8 cellular contexts compared by ENCODE assay signal in genomic region chr16:22008215-22009142, GRCh38. TPM values are rescaled to one million over a fixed set of nuclear protein-coding genes. Genes with fewer than 3 reads are reported as not detected.
DNase-seq lines count a peak whose midpoint lies in the region; ATAC-seq and TF ChIP-seq lines count a peak whose summit lies in the region.

No MANE protein-coding gene starts in this region.

- H3K4ac ChIP-seq in mesendoderm (ENCODE audit: low read depth, low read length), result no peak overlapping the region

- H3K18ac ChIP-seq in mesendoderm (ENCODE audit: low read length), result peak overlapping the region; percentile 65

- no peak for TF ChIP-seq POLR2A in suprapubic skin (IDR thresholded peaks at IDR 0.05)

- no peak for TF ChIP-seq CTCF in DND-41 (IDR thresholded peaks at IDR 0.05; ENCODE audit: borderline replicate concordance, extremely low read depth, low read length, poor library complexity, severe bottlenecking)
- no peak for TF ChIP-seq CTCF in HFF-Myc (IDR thresholded peaks at IDR 0.05; ENCODE audit: low read depth, low read length, missing control alignments)
- no peak for TF ChIP-seq CTCF in suprapubic skin (IDR thresholded peaks at IDR 0.05)

- peak overlapping the region; percentile 80 for H2AFZ ChIP-seq in DND-41 (ENCODE audit: low read depth, low read length)

- no peak overlapping the region for H4K5ac ChIP-seq in mesendoderm (ENCODE audit: low read length)

- peaks cover 4% of the 10 kb centered on the region for H3K79me1 ChIP-seq in mesendoderm (ENCODE audit: low read length)

- WGBS in mesendoderm (ENCODE audit: extremely low coverage, insufficient coverage, low lambda C conversion rate), result no CpG with 5 or more reads among the region's 70 CpGs
- WGBS in suprapubic skin, result 2% methylated on average over 61 of the region's 70 CpGs

- H3K4me2 ChIP-seq in DND-41 (ENCODE audit: insufficient read depth, low read length), result peak overlapping the region; percentile 91
- H3K4me2 ChIP-seq in mesendoderm (ENCODE audit: low read length), result peak overlapping the region; percentile 79

- H3K4me3 ChIP-seq in DND-41 (ENCODE audit: low read depth in 1 of 2, low read length in 2 of 2), result peak overlapping the region; percentile 83 to 85
- peak overlapping the region; percentile 82 for H3K4me3 ChIP-seq in HFF-Myc (replicated peaks; ENCODE audit: low read depth, low read length)
- peak overlapping the region; percentile 87 for H3K4me3 ChIP-seq in effector memory CD4-positive, alpha-beta T cell (ENCODE audit: insufficient read depth, low read depth, low read length, poor library complexity, severe bottlenecking)
- H3K4me3 ChIP-seq in mesendoderm (ENCODE audit: low read length), result peak overlapping the region; percentile 90
- H3K4me3 ChIP-seq in suprapubic skin, result peak overlapping the region; percentile 93

- DNase-seq in DND-41 (peak; percentile 33), HFF-Myc (ENCODE audit: extremely low read depth, low read depth) (no peak), T-helper 2 cell (peak in 3 of 5 experiments; percentile 4 to 38 (median 8)), mesendoderm (no peak), suprapubic skin (ENCODE audit: low spot score in 2 of 2) (peak in 1 of 2 donors; percentile 74), NCI-H1930 (lab: John Stamatoyannopoulos, UW) (no peak)
- DNase-seq in effector memory CD4-positive, alpha-beta T cell, result peak in 1 of 3 donors; percentile 3

- H2AK5ac ChIP-seq in mesendoderm (ENCODE audit: low read length), result no peak overlapping the region

- peaks cover 11% of the 10 kb centered on the region; the same call in 1 of the 2 replicates for H4K20me1 ChIP-seq in DND-41 (ENCODE audit: insufficient read depth, low read length)

- no peak overlapping the region for H3K23ac ChIP-seq in mesendoderm (ENCODE audit: low read length)

- H4K8ac ChIP-seq in mesendoderm (ENCODE audit: low read depth, low read length), result no peak overlapping the region

- H3K27me3 ChIP-seq in DND-41 (ENCODE audit: insufficient read depth, low read length, poor library complexity) (no peaks in the 10 kb centered on the region), mesendoderm (ENCODE audit: insufficient read depth, low read length, poor library complexity) (no peaks in the 10 kb centered on the region), suprapubic skin (no peaks in the 10 kb centered on the region)
- no peaks in the 10 kb centered on the region for H3K27me3 ChIP-seq in effector memory CD4-positive, alpha-beta T cell (replicated peaks; ENCODE audit: control insufficient read depth, insufficient read depth, low read length, poor library complexity, severe bottlenecking)

- H3K9me3 ChIP-seq in DND-41 (ENCODE audit: insufficient read depth, low read length, severe bottlenecking), result no peaks in the 10 kb centered on the region
- no peaks in the 10 kb centered on the region for H3K9me3 ChIP-seq in effector memory CD4-positive, alpha-beta T cell (ENCODE audit: control insufficient read depth, low read length)
- H3K9me3 ChIP-seq in suprapubic skin, result no peaks in the 10 kb centered on the region

- no peaks in the 10 kb centered on the region; the same call in 1 of the 2 replicates for H3K36me3 ChIP-seq in DND-41 (ENCODE audit: insufficient read depth, low read length)
- H3K36me3 ChIP-seq in effector memory CD4-positive, alpha-beta T cell (ENCODE audit: control insufficient read depth, insufficient read depth, low read length), result no peaks in the 10 kb centered on the region
- H3K36me3 ChIP-seq in mesendoderm (ENCODE audit: control insufficient read depth, insufficient read depth, low read length), result no peaks in the 10 kb centered on the region
- no peaks in the 10 kb centered on the region for H3K36me3 ChIP-seq in suprapubic skin

- peak overlapping the region; percentile 82 for H3K56ac ChIP-seq in mesendoderm (ENCODE audit: low read length)

- peak; percentile 43 for ATAC-seq in DND-41 (ENCODE audit: insufficient read depth, low read depth)
- ATAC-seq in GM18519 (IDR thresholded peaks at IDR 0.05; ENCODE audit: low FRiP score, unreplicated experiment), result no peak

- peak overlapping the region; percentile 43; the same call in 1 of the 2 replicates for H3K27ac ChIP-seq in DND-41 (ENCODE audit: low read length)
- peak overlapping the region; percentile 48 for H3K27ac ChIP-seq in effector memory CD4-positive, alpha-beta T cell (ENCODE audit: insufficient read depth, low read length, poor library complexity, severe bottlenecking)
- H3K27ac ChIP-seq in mesendoderm (ENCODE audit: low read depth, low read length), result no peak overlapping the region
- H3K27ac ChIP-seq in suprapubic skin, result peak overlapping the region; percentile 83

- H2BK120ac ChIP-seq in mesendoderm (ENCODE audit: low read depth, low read length), result no peak overlapping the region

- no peak for TF ChIP-seq EP300 in suprapubic skin (IDR thresholded peaks at IDR 0.05)

- no peak overlapping the region for H2BK15ac ChIP-seq in mesendoderm (replicated peaks; ENCODE audit: low read depth)

- H3K4me1 ChIP-seq in DND-41 (ENCODE audit: insufficient read depth, low read length) (peaks cover 29% of the 10 kb centered on the region), mesendoderm (ENCODE audit: control insufficient read depth, low read depth, low read length) (peaks cover 5% of the 10 kb centered on the region), suprapubic skin (peaks cover 26% of the 10 kb centered on the region)
- H3K4me1 ChIP-seq in effector memory CD4-positive, alpha-beta T cell (ENCODE audit: control insufficient read depth, insufficient read depth, low read length, poor library complexity, severe bottlenecking), result peaks cover 16% of the 10 kb centered on the region

- no peak overlapping the region for H2BK5ac ChIP-seq in mesendoderm (ENCODE audit: low read length)

- H3K79me2 ChIP-seq in DND-41 (ENCODE audit: insufficient read depth, low read length) (peaks cover 48% of the 10 kb centered on the region), mesendoderm (ENCODE audit: control insufficient read depth, insufficient read depth, low read length) (peaks cover 1% of the 10 kb centered on the region)

- peak overlapping the region; percentile 93 for H3K9ac ChIP-seq in DND-41 (ENCODE audit: low read depth, low read length)
- peak overlapping the region; percentile 80 for H3K9ac ChIP-seq in mesendoderm (ENCODE audit: low read length)

RNA-seq across cellular contexts. Expression of gene MOSMO, which starts 0.6 kb away (rescaled TPM):
- polyA plus RNA-seq in mesendoderm (2013, experiment 1 of 2), result 8.6 TPM
- polyA plus RNA-seq in mesendoderm (2013, experiment 2 of 2), result 8.2 TPM
- 10 to 100 TPM; 11.9 to 32.7 (median 16.7) TPM for total RNA-seq in suprapubic skin

RNA-seq across cellular contexts. Expression of gene PDZD9, which starts 7.6 kb away (rescaled TPM):
- not detected for polyA plus RNA-seq in mesendoderm (2013, experiment 1 of 2)
- polyA plus RNA-seq in mesendoderm (2013, experiment 2 of 2), result not detected
- total RNA-seq in suprapubic skin, result not detected

RNA-seq across cellular contexts. Expression of gene UQCRC2, which starts 55.3 kb away (rescaled TPM):
- 88.1 TPM for polyA plus RNA-seq in mesendoderm (2013, experiment 1 of 2)
- polyA plus RNA-seq in mesendoderm (2013, experiment 2 of 2), result 82.3 TPM
- 100 to 1,000 TPM; 109 to 172 (median 139) TPM for total RNA-seq in suprapubic skin

Comparison
In these comparisons a context has a peak if more than half of its experiments do, and no peak if none do; other contexts are left out.
1. DNase-seq: peak in DND-41 (single experiment) and T-helper 2 cell (3 of 5); none in HFF-Myc (single experiment), mesendoderm (single experiment) and NCI-H1930 (0 of 2).
2. Peak in every context shown above with its lines, with median percentiles within 50 percentile points of each other: H3K4me3 ChIP-seq.